8 cellular contexts compared by ENCODE assay signal in genomic region chr1:53739109-53739681, GRCh38. TPM values are rescaled to one million over a fixed set of nuclear protein-coding genes. Genes with fewer than 3 reads are reported as not detected.
DNase-seq lines count a peak whose midpoint lies in the region; ATAC-seq, FAIRE-seq and TF ChIP-seq lines count a peak whose summit lies in the region.

Gene GLIS1, minus strand, starts transcription at chr1:53739164. Its CDS starts 1,100 bp downstream, at chr1:53738064.

- no peaks in the 10 kb centered on the region for H3K9me3 ChIP-seq in testis

- peaks cover 11% of the 10 kb centered on the region for H3K9me3 Mint-ChIP-seq in neural crest cell

- H3K27ac ChIP-seq in testis, result no peak within 1 kb of the TSS

- H3K36me3 Mint-ChIP-seq in neural crest cell (ENCODE audit: low read depth), result peaks cover 10% of the 10 kb centered on the region

- intact Hi-C loops in testis (cut with DNase I; ENCODE audit: low total_unique reads), result no loop called here

- DNase-seq in D721Med (ENCODE audit: insufficient read length, low spot score) (peak; percentile 98), HS-27A (ENCODE audit: low read depth) (peak; percentile 39), NOMO-1 treated with DMSO at 0.1 percent for 48 hours (lab: John Stamatoyannopoulos, UW; ENCODE audit: unreplicated experiment) (peak; percentile 52), frontal cortex (ENCODE audit: low spot score in 2 of 2) (peak; percentile 95 to 96), neural crest cell (ENCODE audit: low read depth, low spot score) (peak; percentile 86), testis (peak; percentile 86)
- peak; percentile 78 for DNase-seq in activated effector memory CD4-positive, alpha-beta T cell treated with anti-CD3 and anti-CD28 coated beads, Interleukin-2, amount 50 U/mL, for 16 hours

- FAIRE-seq in D721Med (lab: Jason Lieb, UNC) (no peak), frontal cortex (lab: Jason Lieb, UNC) (no peak)

- ATAC-seq in GM21367 (IDR thresholded peaks at IDR 0.05; ENCODE audit: unreplicated experiment), result peak; percentile 96

- no peak within 1 kb of the TSS for H3K27ac Mint-ChIP-seq in neural crest cell (ENCODE audit: unreplicated experiment)

- no peak for TF ChIP-seq POLR2A in testis (IDR thresholded peaks at IDR 0.05)

- no peaks in the 10 kb centered on the region for H3K27me3 ChIP-seq in testis

- H3K4me3 Mint-ChIP-seq in neural crest cell, result peak within 1 kb of the TSS; percentile 75

- peak within 1 kb of the TSS; percentile 56 to 60 for H3K4me3 ChIP-seq in testis

- no peak for TF ChIP-seq CTCF in D721Med (IDR thresholded peaks at IDR 0.05; ENCODE audit: insufficient read depth, missing control alignments)
- TF ChIP-seq CTCF in neural crest cell (conservative IDR thresholded peaks at IDR 0.05), result no peak
- TF ChIP-seq CTCF in testis (IDR thresholded peaks at IDR 0.05), result no peak

- peaks cover 90% of the 10 kb centered on the region for H3K27me3 Mint-ChIP-seq in neural crest cell (ENCODE audit: low read depth)

- no peaks in the 10 kb centered on the region for H3K36me3 ChIP-seq in testis (ENCODE audit: low read depth, missing control alignments)

- no peaks in the 10 kb centered on the region for H3K4me1 Mint-ChIP-seq in neural crest cell

- WGBS in testis, 2 donors, result 1 to 3% methylated on average over 7 to 17 of the region's 73 CpGs

- H3K4me1 ChIP-seq in testis, result peaks cover 7% of the 10 kb centered on the region

RNA-seq across cellular contexts. Expression of gene GLIS1, which starts in this region (rescaled TPM):
- total RNA-seq in frontal cortex (not detected), neural crest cell (not detected in 2 replicates), testis (1 to 10 TPM; 3.8 to 6.1 TPM)
- 2.9 TPM for polyA plus RNA-seq in testis (ENCODE audit: insufficient read depth, low read depth, low replicate concordance)

Comparison
In these comparisons a context has a peak if more than half of its experiments do, and no peak if none do; other contexts are left out.
1. Peak in DNase-seq in frontal cortex; RNA of the gene not detected or under 1 TPM.
2. Peak in DNase-seq in neural crest cell; RNA of the gene not detected or under 1 TPM.
3. DNase-seq: peak in every context shown above with its lines; median percentile 98 in D721Med; 96 in frontal cortex; 86 in neural crest cell; 86 in testis; 78 in activated effector memory CD4-positive, alpha-beta T cell treated with anti-CD3 and anti-CD28 coated beads, Interleukin-2, amount 50 U/mL, for 16 hours; 52 in NOMO-1 treated with DMSO at 0.1 percent for 48 hours; 39 in HS-27A.